10 cellular contexts compared by ENCODE assay signal in genomic region chr17:77454560-77455095, GRCh38.
DNase-seq lines count a peak whose midpoint lies in the region; FAIRE-seq and TF ChIP-seq lines count a peak whose summit lies in the region.
"Had no signal": no experiment of that assay in that cellular context is flagged by ENCODE, and none has a peak within 500 bp of the region (broad histone marks: within the 10 kb centered on the region; RNA-seq: fewer than 3 reads in every experiment).

No MANE protein-coding gene starts in this region.

- H3K27ac ChIP-seq in liver (ENCODE audit: low read depth in 1 of 2, low read length in 2 of 2) (peak overlapping the region; percentile 65 to 82), suprapubic skin (peak overlapping the region; percentile 51)

- intact Hi-C loops in activated T-helper 2 cell treated with anti-CD3 and anti-CD28 coated beads, Interferon-gamma antibody, Interleukin-2, Interleukin-4, amounts not matched to agents 10 μg/mL and 5 μg/mL and 100 μg/mL, durations not matched to agents 14 hours and 24 hours and 36 hours (cut with micrococcal nuclease) = loop anchor here (10.0 kb wide), 2 partner anchors 670 to 720 kb away; partner anchors contain the start of genes MFSD11, SRSF2 and TMC6

- TF ChIP-seq RAD21 in liver (IDR thresholded peaks at IDR 0.05) = no peak

- 41% methylated on average over 17 of the region's 17 CpGs for WGBS in liver
- 23% methylated on average over 13 of the region's 17 CpGs for WGBS in suprapubic skin

- no peak for TF ChIP-seq CTCF in liver (IDR thresholded peaks at IDR 0.05; ENCODE audit: low read depth, low read length, missing input control)
- no peak for TF ChIP-seq CTCF in suprapubic skin (IDR thresholded peaks at IDR 0.05)

- H3K4me3 ChIP-seq in liver (ENCODE audit: low read depth in 1 of 3, low read length in 3 of 3) (peak overlapping the region in 2 of 3 donors; percentile 33 to 38), suprapubic skin (peak overlapping the region; percentile 31)

- peaks cover 50% of the 10 kb centered on the region for H3K4me1 Mint-ChIP-seq in activated T-helper 2 cell treated with anti-CD3 and anti-CD28 coated beads, Interferon-gamma antibody, Interleukin-2, Interleukin-4, amounts not matched to agents 10 μg/mL and 5 μg/mL and 100 μg/mL, durations not matched to agents 14 hours and 24 hours and 36 hours (ENCODE audit: low read depth)

- TF ChIP-seq EP300 in suprapubic skin (IDR thresholded peaks at IDR 0.05) = no peak

- H3K27me3 Mint-ChIP-seq in activated T-helper 2 cell treated with anti-CD3 and anti-CD28 coated beads, Interferon-gamma antibody, Interleukin-2, Interleukin-4, amounts not matched to agents 10 μg/mL and 5 μg/mL and 100 μg/mL, durations not matched to agents 14 hours and 24 hours and 36 hours (ENCODE audit: low read depth) = no peaks in the 10 kb centered on the region

- H3K9ac ChIP-seq in liver (ENCODE audit: low read depth in 1 of 2, low read length in 2 of 2) = no peak overlapping the region

- DNase-seq in activated CD4-positive, alpha-beta T cell treated with anti-CD3 and anti-CD28 coated beads, Interleukin-2, amount 50 U/mL, for 48 hours = peak; percentile 37 to 42
- no peak for DNase-seq in activated CD4-positive, alpha-beta T cell treated with anti-CD3 and anti-CD28 coated beads, Interleukin-2, amount 50 U/mL, for 4 hours
- DNase-seq in activated T-helper 2 cell treated with anti-CD3 and anti-CD28 coated beads, Interferon-gamma antibody, Interleukin-2, Interleukin-4, amounts not matched to agents 10 μg/mL and 5 μg/mL and 100 μg/mL, durations not matched to agents 14 hours and 24 hours and 36 hours (ENCODE audit: low spot score) = no peak
- DNase-seq in suprapubic skin (ENCODE audit: low spot score in 2 of 2) (no peak), NOMO-1 (lab: John Stamatoyannopoulos, UW; ENCODE audit: unreplicated experiment in 2 of 2) (no peak), urothelium cell line (ENCODE audit: low spot score) (no peak), occipital lobe (lab: John Stamatoyannopoulos, UW) (no peak)
- DNase-seq: amniotic stem cell, OCI-M1 had no signal

- peak overlapping the region; percentile 93 for H3K27ac Mint-ChIP-seq in activated T-helper 2 cell treated with anti-CD3 and anti-CD28 coated beads, Interferon-gamma antibody, Interleukin-2, Interleukin-4, amounts not matched to agents 10 μg/mL and 5 μg/mL and 100 μg/mL, durations not matched to agents 14 hours and 24 hours and 36 hours

- H3K9me3 ChIP-seq in liver (ENCODE audit: control insufficient read depth in 4 of 4, low read length in 3 of 4) = no peaks in the 10 kb centered on the region
- H3K9me3 ChIP-seq in suprapubic skin = no peaks in the 10 kb centered on the region

- no peaks in the 10 kb centered on the region for H3K9me3 Mint-ChIP-seq in activated T-helper 2 cell treated with anti-CD3 and anti-CD28 coated beads, Interferon-gamma antibody, Interleukin-2, Interleukin-4, amounts not matched to agents 10 μg/mL and 5 μg/mL and 100 μg/mL, durations not matched to agents 14 hours and 24 hours and 36 hours

- H3K4me3 Mint-ChIP-seq in activated T-helper 2 cell treated with anti-CD3 and anti-CD28 coated beads, Interferon-gamma antibody, Interleukin-2, Interleukin-4, amounts not matched to agents 10 μg/mL and 5 μg/mL and 100 μg/mL, durations not matched to agents 14 hours and 24 hours and 36 hours (ENCODE audit: low read depth) = peak overlapping the region; percentile 99

- TF ChIP-seq POLR2A in suprapubic skin (IDR thresholded peaks at IDR 0.05) = no peak

- H3K4me1 ChIP-seq in liver (ENCODE audit: control insufficient read depth in 4 of 4, insufficient read depth in 4 of 4, low read length in 3 of 4) (peaks cover 39 to 63% (median 45%) of the 10 kb centered on the region in 4 donors), suprapubic skin (peaks cover 100% of the 10 kb centered on the region)

- H3K27me3 ChIP-seq in liver (ENCODE audit: control insufficient read depth in 4 of 4, insufficient read depth in 4 of 4, low read length in 3 of 4) (no peaks in the 10 kb centered on the region), suprapubic skin (no peaks in the 10 kb centered on the region)

- FAIRE-seq in urothelium cell line (lab: Jason Lieb, UNC) = no peak

- peaks cover 75% of the 10 kb centered on the region for H3K36me3 Mint-ChIP-seq in activated T-helper 2 cell treated with anti-CD3 and anti-CD28 coated beads, Interferon-gamma antibody, Interleukin-2, Interleukin-4, amounts not matched to agents 10 μg/mL and 5 μg/mL and 100 μg/mL, durations not matched to agents 14 hours and 24 hours and 36 hours (ENCODE audit: low read depth)

- no peaks in the 10 kb centered on the region for H3K36me3 ChIP-seq in liver (ENCODE audit: control insufficient read depth in 4 of 4, insufficient read depth in 3 of 4, low read depth in 1 of 4, low read length in 3 of 4)
- no peaks in the 10 kb centered on the region for H3K36me3 ChIP-seq in suprapubic skin

TF ChIP-seq in liver, 16 proteins besides CTCF, POLR2A, EP300 and RAD21:
- TF ChIP-seq GABPA (IDR thresholded peaks at IDR 0.05 in 1 of 2, conservative IDR thresholded peaks at IDR 0.05 in 1 of 2) = no peak
TF ChIP-seq in liver: peak in this region for 0.

Comparison
In these comparisons a context has a peak if more than half of its experiments do, and no peak if none do; other contexts are left out.
1. DNase-seq: peak in activated CD4-positive, alpha-beta T cell treated with anti-CD3 and anti-CD28 coated beads, Interleukin-2, amount 50 U/mL, for 48 hours (2 of 2); none in activated CD4-positive, alpha-beta T cell treated with anti-CD3 and anti-CD28 coated beads, Interleukin-2, amount 50 U/mL, for 4 hours (0 of 2), activated T-helper 2 cell treated with anti-CD3 and anti-CD28 coated beads, Interferon-gamma antibody, Interleukin-2, Interleukin-4, amounts not matched to agents 10 μg/mL and 5 μg/mL and 100 μg/mL, durations not matched to agents 14 hours and 24 hours and 36 hours (single experiment), suprapubic skin (0 of 2), NOMO-1 (0 of 2), urothelium cell line (single experiment) and occipital lobe (single experiment).